In genomic region chr20:57256908-57257307, GRCh38 we compare ENCODE assay signal across 3 cellular contexts.
TF ChIP-seq lines count a peak whose summit lies in the region.

No MANE protein-coding gene starts in this region.

TF ChIP-seq in SK-N-SH, 30 proteins besides CTCF, POLR2A, EP300 and RAD21:
- no peak for TF ChIP-seq RXRA (IDR thresholded peaks at IDR 0.05; ENCODE audit: borderline replicate concordance, low read depth)
- no peak for TF ChIP-seq NFIC (IDR thresholded peaks at IDR 0.05; ENCODE audit: borderline replicate concordance)
- no peak for TF ChIP-seq CHD2 (IDR thresholded peaks at IDR 0.05; ENCODE audit: low read length, partially characterized antibody)
- TF ChIP-seq PBX3 (IDR thresholded peaks at IDR 0.05): no peak
- no peak for TF ChIP-seq ZBTB33 (IDR thresholded peaks at IDR 0.05; ENCODE audit: borderline replicate concordance, low read depth)
- TF ChIP-seq USF2 (IDR thresholded peaks at IDR 0.05; ENCODE audit: borderline replicate concordance, low read depth, low read length): no peak

TF ChIP-seq in SK-N-SH treated with all-trans-retinoic acid at 6 μM for 48 hours, 23 proteins besides CTCF, POLR2A, EP300 and RAD21:
- no peak for TF ChIP-seq ZFP30 (CRISPR knock-in tag; IDR thresholded peaks at IDR 0.05)
- no peak for TF ChIP-seq PATZ1 (CRISPR knock-in tag; IDR thresholded peaks at IDR 0.05; ENCODE audit: borderline replicate concordance)
- TF ChIP-seq ISL1 (CRISPR knock-in tag; IDR thresholded peaks at IDR 0.05): no peak
- TF ChIP-seq ZFP3 (CRISPR knock-in tag; IDR thresholded peaks at IDR 0.05): no peak
- TF ChIP-seq ARNTL (CRISPR knock-in tag; IDR thresholded peaks at IDR 0.05; ENCODE audit: borderline replicate concordance, low read depth): no peak

TF ChIP-seq in K562, 482 proteins besides CTCF, POLR2A, EP300 and RAD21:
- TF ChIP-seq U2AF2 (optimal IDR thresholded peaks at IDR 0.05; ENCODE audit: low read depth, low read length) (no peak), RFX5 (IDR thresholded peaks at IDR 0.05; ENCODE audit: low read depth, low read length) (no peak), CREB5 (CRISPR knock-in tag; IDR thresholded peaks at IDR 0.05) (no peak), ZBTB11 (CRISPR knock-in tag; IDR thresholded peaks at IDR 0.05) (peak in 1 of 3 experiments; percentile 95; a peak in 2 of 6 replicates), BMI1 (IDR thresholded peaks at IDR 0.05; ENCODE audit: low read length) (no peak), RBBP5 (IDR thresholded peaks at IDR 0.05; ENCODE audit: borderline replicate concordance, insufficient read depth, low read length, poor library complexity, severe bottlenecking) (no peak), KAT7 (CRISPR knock-in tag; IDR thresholded peaks at IDR 0.05; ENCODE audit: borderline replicate concordance) (no peak), CBX8 (IDR thresholded peaks at IDR 0.05; ENCODE audit: borderline replicate concordance, extremely low read depth, low read depth, low read length, poor library complexity, severe bottlenecking) (peak; percentile 47), HOXB6 (CRISPR knock-in tag; IDR thresholded peaks at IDR 0.05; ENCODE audit: borderline replicate concordance) (no peak), WHSC1 (IDR thresholded peaks at IDR 0.05; ENCODE audit: low read length) (no peak), SIX5 (IDR thresholded peaks at IDR 0.05; ENCODE audit: borderline replicate concordance in 1 of 2, insufficient read depth in 1 of 2, low read depth in 1 of 2, low read length in 2 of 2) (no peak), RBM25 (IDR thresholded peaks at IDR 0.05; ENCODE audit: low read depth, low read length, severe bottlenecking) (no peak)
